ENCODE assay signal across 1 cellular context in the genomic region with DNA sequence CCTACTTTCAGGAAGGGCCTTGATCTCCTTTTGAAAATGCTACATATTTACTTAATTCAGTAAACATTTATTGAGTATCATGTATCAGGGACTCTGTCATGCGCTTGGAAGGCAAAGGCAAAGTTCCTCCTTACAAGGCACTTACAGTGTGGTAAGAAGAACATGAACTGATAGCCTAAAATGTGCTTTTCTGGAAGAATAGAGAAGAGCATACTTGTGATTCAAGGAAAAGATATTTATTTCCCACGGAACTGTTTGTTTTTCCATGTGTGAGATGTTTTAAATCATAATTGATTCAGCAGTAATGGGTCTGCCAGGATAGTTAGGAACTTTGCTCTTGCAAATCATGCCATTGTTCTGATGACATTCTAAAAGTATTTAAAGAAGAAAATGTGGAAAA.
TF ChIP-seq lines count a peak whose summit lies in the region.

No MANE protein-coding gene starts in this region.

TF ChIP-seq in H1, 55 proteins besides CTCF, POLR2A, EP300 and RAD21:
- TF ChIP-seq RFX5 (IDR thresholded peaks at IDR 0.05; ENCODE audit: borderline replicate concordance, low read depth, low read length) (no peak), TAF1 (IDR thresholded peaks at IDR 0.05; ENCODE audit: low read depth, low read length) (no peak), CEBPB (IDR thresholded peaks at IDR 0.05; ENCODE audit: low read depth, low read length) (no peak)
- TF ChIP-seq, protein P1, sequence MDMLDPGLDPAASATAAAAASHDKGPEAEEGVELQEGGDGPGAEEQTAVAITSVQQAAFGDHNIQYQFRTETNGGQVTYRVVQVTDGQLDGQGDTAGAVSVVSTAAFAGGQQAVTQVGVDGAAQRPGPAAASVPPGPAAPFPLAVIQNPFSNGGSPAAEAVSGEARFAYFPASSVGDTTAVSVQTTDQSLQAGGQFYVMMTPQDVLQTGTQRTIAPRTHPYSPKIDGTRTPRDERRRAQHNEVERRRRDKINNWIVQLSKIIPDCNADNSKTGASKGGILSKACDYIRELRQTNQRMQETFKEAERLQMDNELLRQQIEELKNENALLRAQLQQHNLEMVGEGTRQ (IDR thresholded peaks at IDR 0.05; ENCODE audit: low read length): no peak
